ENCODE assay signal across 1 cellular context in genomic region chr2:72943540-72944395, GRCh38.
TF ChIP-seq lines count a peak whose summit lies in the region.

No MANE protein-coding gene starts in this region.

TF ChIP-seq in HepG2, 621 proteins besides CTCF, POLR2A, EP300 and RAD21 (continued from another document and continues in another):
- TF ChIP-seq USF2 (IDR thresholded peaks at IDR 0.05; ENCODE audit: low read depth, low read length) (no peak), USF2 (CRISPR knock-in tag; IDR thresholded peaks at IDR 0.05; ENCODE audit: borderline replicate concordance) (no peak), SYNCRIP (IDR thresholded peaks at IDR 0.05; ENCODE audit: insufficient read depth, low read depth, low read length) (no peak), MXD3 (CRISPR knock-in tag; IDR thresholded peaks at IDR 0.05) (no peak), ZNF44 (CRISPR knock-in tag; IDR thresholded peaks at IDR 0.05) (no peak), RBM22 (optimal IDR thresholded peaks at IDR 0.05; ENCODE audit: low read length) (no peak), GATAD1 (CRISPR knock-in tag; IDR thresholded peaks at IDR 0.05) (no peak), IKZF4 (CRISPR knock-in tag; IDR thresholded peaks at IDR 0.05; ENCODE audit: borderline replicate concordance, low read depth, not compliant biosample characterization) (no peak), ZNF24 (IDR thresholded peaks at IDR 0.05) (no peak), ZNF333 (CRISPR knock-in tag; IDR thresholded peaks at IDR 0.05; ENCODE audit: borderline replicate concordance) (no peak), ZNF230 (CRISPR knock-in tag; IDR thresholded peaks at IDR 0.05) (no peak), NFAT5 (CRISPR knock-in tag; IDR thresholded peaks at IDR 0.05) (no peak), TERF1 (CRISPR knock-in tag; IDR thresholded peaks at IDR 0.05) (no peak), ISX (CRISPR knock-in tag; conservative IDR thresholded peaks at IDR 0.05) (no peak), ELF1 (CRISPR knock-in tag; IDR thresholded peaks at IDR 0.05) (no peak), ZNF577 (CRISPR knock-in tag; IDR thresholded peaks at IDR 0.05; ENCODE audit: borderline replicate concordance, low read depth) (no peak), ZNF263 (CRISPR knock-in tag; IDR thresholded peaks at IDR 0.05) (no peak), AFF4 (CRISPR knock-in tag; IDR thresholded peaks at IDR 0.05) (no peak), CREM (IDR thresholded peaks at IDR 0.05) (no peak), CREM (CRISPR knock-in tag; IDR thresholded peaks at IDR 0.05) (no peak), KLF11 (CRISPR knock-in tag; IDR thresholded peaks at IDR 0.05) (no peak), BRCA1 (CRISPR knock-in tag; IDR thresholded peaks at IDR 0.05) (no peak), SOX6 (IDR thresholded peaks at IDR 0.05) (no peak), SOX6 (CRISPR knock-in tag; IDR thresholded peaks at IDR 0.05) (peak; percentile 34; the same call in 1 of the 2 replicates), IRF1 (CRISPR knock-in tag; IDR thresholded peaks at IDR 0.05; ENCODE audit: low read depth) (no peak), BRF2 (CRISPR knock-in tag; IDR thresholded peaks at IDR 0.05) (no peak), SP4 (CRISPR knock-in tag; IDR thresholded peaks at IDR 0.05) (no peak), ZNF468 (CRISPR knock-in tag; IDR thresholded peaks at IDR 0.05) (no peak), SNAPC2 (CRISPR knock-in tag; IDR thresholded peaks at IDR 0.05) (no peak), ZNF782 (CRISPR knock-in tag; IDR thresholded peaks at IDR 0.05; ENCODE audit: borderline replicate concordance) (no peak), YY1 (IDR thresholded peaks at IDR 0.05; ENCODE audit: insufficient read depth, insufficient replicate concordance, low read depth, low read length) (no peak), ARID4A (CRISPR knock-in tag; IDR thresholded peaks at IDR 0.05; ENCODE audit: borderline replicate concordance) (no peak), FOXK1 (CRISPR knock-in tag; IDR thresholded peaks at IDR 0.05; ENCODE audit: borderline replicate concordance, low read depth) (no peak), ZNF777 (CRISPR knock-in tag; IDR thresholded peaks at IDR 0.05) (no peak), ZNF253 (CRISPR knock-in tag; IDR thresholded peaks at IDR 0.05; ENCODE audit: borderline replicate concordance) (no peak), SMARCE1 (IDR thresholded peaks at IDR 0.05; ENCODE audit: borderline replicate concordance) (no peak), ZBTB7B (CRISPR knock-in tag; IDR thresholded peaks at IDR 0.05) (no peak; the same call in 1 of the 2 replicates), JUNB (CRISPR knock-in tag; IDR thresholded peaks at IDR 0.05; ENCODE audit: borderline replicate concordance) (no peak), FOXO1 (CRISPR knock-in tag; IDR thresholded peaks at IDR 0.05) (no peak), ZNF558 (CRISPR knock-in tag; IDR thresholded peaks at IDR 0.05; ENCODE audit: borderline replicate concordance) (no peak), ZBTB39 (CRISPR knock-in tag; IDR thresholded peaks at IDR 0.05) (no peak)
